8 cellular contexts compared by ENCODE assay signal in the genomic region with DNA sequence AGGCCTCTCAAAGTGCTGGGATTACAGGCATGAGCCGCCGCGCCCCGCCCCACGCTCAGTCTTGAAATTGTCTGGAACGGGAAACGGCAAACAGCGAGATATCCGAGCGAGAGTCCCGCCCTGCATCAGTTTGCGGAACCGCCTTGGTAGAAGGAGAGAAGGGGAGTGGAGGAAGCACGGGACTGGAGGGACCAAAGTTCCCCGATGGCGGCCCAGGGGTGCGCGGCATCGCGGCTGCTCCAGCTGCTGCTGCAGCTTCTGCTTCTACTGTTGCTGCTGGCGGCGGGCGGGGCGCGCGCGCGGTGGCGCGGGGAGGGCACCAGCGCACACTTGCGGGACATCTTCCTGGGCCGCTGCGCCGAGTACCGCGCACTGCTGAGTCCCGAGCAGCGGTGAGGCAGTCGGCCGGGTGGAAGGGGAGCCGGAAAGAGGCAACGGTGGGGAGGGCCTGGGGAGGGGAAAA. TPM values are rescaled to one million over a fixed set of nuclear protein-coding genes. Genes with fewer than 3 reads are reported as not detected.
DNase-seq lines count a peak whose midpoint lies in the region; ATAC-seq, FAIRE-seq and TF ChIP-seq lines count a peak whose summit lies in the region.

A gene with protein sequence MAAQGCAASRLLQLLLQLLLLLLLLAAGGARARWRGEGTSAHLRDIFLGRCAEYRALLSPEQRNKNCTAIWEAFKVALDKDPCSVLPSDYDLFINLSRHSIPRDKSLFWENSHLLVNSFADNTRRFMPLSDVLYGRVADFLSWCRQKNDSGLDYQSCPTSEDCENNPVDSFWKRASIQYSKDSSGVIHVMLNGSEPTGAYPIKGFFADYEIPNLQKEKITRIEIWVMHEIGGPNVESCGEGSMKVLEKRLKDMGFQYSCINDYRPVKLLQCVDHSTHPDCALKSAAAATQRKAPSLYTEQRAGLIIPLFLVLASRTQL (plus strand): TSS at position 125 of the 463 bp plus-strand sequence. CDS start 80 bp downstream, at position 205.

- in situ Hi-C loops in HepG2 (cut with HindIII; ENCODE audit: extremely low pct_ligation_motif_present, low pct_unique_long_range_greater_than_20kb), result no loop called here

- H4K20me1 ChIP-seq in HepG2 (ENCODE audit: insufficient read depth, low read length), result no peaks in the 10 kb centered on the region

- peaks cover 56% of the 10 kb centered on the region for H3K4me1 ChIP-seq in HepG2 (ENCODE audit: insufficient read depth, low read length)

- TF ChIP-seq EP300 in HepG2 (IDR thresholded peaks at IDR 0.05; ENCODE audit: low read depth in 2 of 2, low read length in 2 of 2) (no peak), HepG2 (CRISPR knock-in tag; IDR thresholded peaks at IDR 0.05; ENCODE audit: borderline replicate concordance) (no peak)

- H3K9ac ChIP-seq in HepG2 (ENCODE audit: insufficient read depth, low read depth, low read length), result no peak within 1 kb of the TSS

- H3K4me3 ChIP-seq in HepG2 (replicated peaks in 1 of 3; ENCODE audit: insufficient read depth in 1 of 3, low read depth in 2 of 3, low read length in 3 of 3), result no peak within 1 kb of the TSS

- H2AFZ ChIP-seq in HepG2 (ENCODE audit: low read length), result no peak within 1 kb of the TSS

- POLR2A ChIA-PET in HepG2 (lab: Yijun Ruan, JAX), result no interaction called here

- ATAC-seq in GM18867 (IDR thresholded peaks at IDR 0.05; ENCODE audit: unreplicated experiment) (peak; percentile 67), HG03571 (IDR thresholded peaks at IDR 0.05; ENCODE audit: unreplicated experiment) (peak; percentile 68), HepG2 (no peak), HG03520 (IDR thresholded peaks at IDR 0.05; ENCODE audit: unreplicated experiment) (no peak)

- H3K79me2 ChIP-seq in HepG2 (ENCODE audit: insufficient read depth, low read length), result no peaks in the 10 kb centered on the region

- H3K4me2 ChIP-seq in HepG2 (ENCODE audit: low read depth, low read length), result no peak within 1 kb of the TSS

- peak; percentile 66 for DNase-seq in activated CD4-positive, alpha-beta T cell treated with anti-CD3 and anti-CD28 coated beads for 48 hours
- DNase-seq in dermis blood vessel endothelial cell (peak; percentile 60), HepG2 (ENCODE audit: low spot score) (no peak), NCI-H2107 treated with DMSO at 0.1 percent for 48 hours (lab: John Stamatoyannopoulos, UW; ENCODE audit: unreplicated experiment) (no peak)
- peak; percentile 11 to 35 (median 20) for DNase-seq in stimulated activated CD4-positive, alpha-beta T cell treated with anti-CD3 and anti-CD28 coated beads, TNF-alpha, amount 100 ng/mL, for 48 hours (ENCODE audit: low read depth in 3 of 3)

- H3K27ac ChIP-seq in HepG2 (ENCODE audit: extremely low read length, insufficient read depth, low read length), result no peak within 1 kb of the TSS

- H3K27me3 ChIP-seq in HepG2 (ENCODE audit: control insufficient read depth in 1 of 2, insufficient read depth in 2 of 2, low read length in 2 of 2), result no peaks in the 10 kb centered on the region

- BruUV-seq in HepG2 (replicated peaks; lab: Mats Ljungman, UMichigan), result no TSS peak

- no peaks in the 10 kb centered on the region for H3K36me3 ChIP-seq in HepG2 (replicated peaks in 1 of 2; ENCODE audit: control insufficient read depth in 1 of 2, insufficient read depth in 2 of 2, low read length in 2 of 2)

- H3K9me3 ChIP-seq in HepG2 (ENCODE audit: low read length), result peaks cover 4% of the 10 kb centered on the region; the same call in 1 of the 2 replicates

- TF ChIP-seq POLR2A in HepG2 (IDR thresholded peaks at IDR 0.05; ENCODE audit: insufficient read depth in 1 of 2, low read depth in 2 of 2, low read length in 2 of 2), result no peak

- intact Hi-C loops in HepG2 (cut with micrococcal nuclease; ENCODE audit: unreplicated experiment), result no loop called here

- 98% methylated on average over 43 of the region's 43 CpGs for WGBS in HepG2 (ENCODE audit: low lambda C conversion rate)

- no peak for TF ChIP-seq RAD21 in HepG2 (CRISPR knock-in tag; IDR thresholded peaks at IDR 0.05)

- CTCF ChIA-PET in HepG2 (lab: Yijun Ruan, JAX; ENCODE audit: low intra/inter-chr PET ratio, low total read pairs), result no interaction called here

- no peak for FAIRE-seq in HepG2 (lab: Jason Lieb, UNC)

- TF ChIP-seq CTCF in HepG2 (CRISPR knock-in tag; IDR thresholded peaks at IDR 0.05), result no peak

TF ChIP-seq in HepG2, 621 proteins besides CTCF, POLR2A, EP300 and RAD21:
- TF ChIP-seq, protein P1, sequence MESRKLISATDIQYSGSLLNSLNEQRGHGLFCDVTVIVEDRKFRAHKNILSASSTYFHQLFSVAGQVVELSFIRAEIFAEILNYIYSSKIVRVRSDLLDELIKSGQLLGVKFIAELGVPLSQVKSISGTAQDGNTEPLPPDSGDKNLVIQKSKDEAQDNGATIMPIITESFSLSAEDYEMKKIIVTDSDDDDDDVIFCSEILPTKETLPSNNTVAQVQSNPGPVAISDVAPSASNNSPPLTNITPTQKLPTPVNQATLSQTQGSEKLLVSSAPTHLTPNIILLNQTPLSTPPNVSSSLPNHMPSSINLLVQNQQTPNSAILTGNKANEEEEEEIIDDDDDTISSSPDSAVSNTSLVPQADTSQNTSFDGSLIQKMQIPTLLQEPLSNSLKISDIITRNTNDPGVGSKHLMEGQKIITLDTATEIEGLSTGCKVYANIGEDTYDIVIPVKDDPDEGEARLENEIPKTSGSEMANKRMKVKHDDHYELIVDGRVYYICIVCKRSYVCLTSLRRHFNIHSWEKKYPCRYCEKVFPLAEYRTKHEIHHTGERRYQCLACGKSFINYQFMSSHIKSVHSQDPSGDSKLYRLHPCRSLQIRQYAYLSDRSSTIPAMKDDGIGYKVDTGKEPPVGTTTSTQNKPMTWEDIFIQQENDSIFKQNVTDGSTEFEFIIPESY (CRISPR knock-in tag; IDR thresholded peaks at IDR 0.05), result peak; percentile 27; the same call in 1 of the 2 replicates
- TF ChIP-seq, protein P2, sequence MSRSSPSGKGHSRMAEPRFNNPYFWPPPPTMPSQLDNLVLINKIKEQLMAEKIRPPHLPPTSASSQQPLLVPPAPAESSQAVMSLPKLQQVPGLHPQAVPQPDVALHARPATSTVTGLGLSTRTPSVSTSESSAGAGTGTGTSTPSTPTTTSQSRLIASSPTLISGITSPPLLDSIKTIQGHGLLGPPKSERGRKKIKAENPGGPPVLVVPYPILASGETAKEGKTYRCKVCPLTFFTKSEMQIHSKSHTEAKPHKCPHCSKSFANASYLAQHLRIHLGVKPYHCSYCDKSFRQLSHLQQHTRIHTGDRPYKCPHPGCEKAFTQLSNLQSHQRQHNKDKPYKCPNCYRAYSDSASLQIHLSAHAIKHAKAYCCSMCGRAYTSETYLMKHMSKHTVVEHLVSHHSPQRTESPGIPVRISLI (CRISPR knock-in tag; IDR thresholded peaks at IDR 0.05; ENCODE audit: borderline replicate concordance), result no peak

RNA-seq across cellular contexts. Expression of the gene that starts here (rescaled TPM):
- total RNA-seq in dermis blood vessel endothelial cell (41.0 and 49.0 TPM in 2 replicates), HepG2 (2016; rRNA removed; fragmentation: Illumina TruSeq; extraction: Trizol) (0.22 and 0.49 TPM in 2 replicates)
- total RNA-seq in HepG2 (2016; cell fraction: cytosol; rRNA removed; fragmentation: Illumina TruSeq; extraction: Trizol; ENCODE audit: low read depth), result 0.30 and 0.62 TPM in 2 replicates
- 0.12 and 0.26 TPM in 2 replicates for total RNA-seq in HepG2 (2016; cell fraction: insoluble cytoplasmic fraction; rRNA removed; fragmentation: Illumina TruSeq; extraction: Trizol)
- total RNA-seq in HepG2 (2016; cell fraction: membrane; rRNA removed; fragmentation: Illumina TruSeq; extraction: Trizol), result 0.53 and 0.83 TPM in 2 replicates
- total RNA-seq in HepG2 (2016; cell fraction: nucleus; rRNA removed; fragmentation: Illumina TruSeq; extraction: Trizol), result not detected in 2 replicates
- 0.09 and 0.10 TPM in 2 replicates for polyA plus RNA-seq in HepG2 (2011; rRNA removed)
- 0.15 and 0.23 TPM in 2 replicates for polyA plus RNA-seq in HepG2 (2011; cell fraction: cytosol; rRNA removed)
- polyA plus RNA-seq in HepG2 (2011; cell fraction: nucleus; rRNA removed), result not detected in 2 replicates
- 0.16 and 0.30 TPM in 2 replicates for polyA plus RNA-seq in HepG2 (2012)
- 0.53 and 0.61 TPM in 2 replicates for polyA plus RNA-seq in HepG2 (2016; cell fraction: cytosol; fragmentation: Illumina TruSeq; extraction: Trizol; ENCODE audit: low read depth)
- 0.44 TPM in 1 of 2 replicates, not detected in the other for polyA plus RNA-seq in HepG2 (2016; cell fraction: insoluble cytoplasmic fraction; fragmentation: Illumina TruSeq; extraction: Trizol; ENCODE audit: low read depth)
- polyA plus RNA-seq in HepG2 (2016; cell fraction: membrane; fragmentation: Illumina TruSeq; extraction: Trizol; ENCODE audit: low read depth), result 0.40 and 0.46 TPM in 2 replicates
- 0.23 TPM in 1 of 2 replicates, not detected in the other for polyA plus RNA-seq in HepG2 (2016; cell fraction: nucleus; fragmentation: Illumina TruSeq; extraction: Trizol; ENCODE audit: insufficient read depth, low read depth)
- polyA minus RNA-seq in HepG2 (2011; rRNA and poly(A)+ RNA removed; ENCODE audit: low replicate concordance), result not detected in 2 replicates
- polyA minus RNA-seq in HepG2 (2011; cell fraction: cytosol; rRNA and poly(A)+ RNA removed), result not detected in 2 replicates
- polyA minus RNA-seq in HepG2 (2011; cell fraction: nucleus; rRNA and poly(A)+ RNA removed), result 0.26 and 0.37 TPM in 2 replicates

Comparison
In these comparisons a context has a peak if more than half of its experiments do, and no peak if none do; other contexts are left out.
1. RNA of the gene that starts here (total RNA-seq): 41.0 to 49.0 TPM in dermis blood vessel endothelial cell; 0.12 to 0.83 TPM in HepG2; every median in the first group is over 10 times any median in the second.
2. ATAC-seq: peak in GM18867 (single experiment) and HG03571 (single experiment); none in HepG2 (single experiment) and HG03520 (single experiment).
3. DNase-seq: peak in activated CD4-positive, alpha-beta T cell treated with anti-CD3 and anti-CD28 coated beads for 48 hours (single experiment), dermis blood vessel endothelial cell (single experiment) and stimulated activated CD4-positive, alpha-beta T cell treated with anti-CD3 and anti-CD28 coated beads, TNF-alpha, amount 100 ng/mL, for 48 hours (3 of 3); none in HepG2 (single experiment) and NCI-H2107 treated with DMSO at 0.1 percent for 48 hours (single experiment).